ENCODE assay signal across 8 cellular contexts in the genomic region with DNA sequence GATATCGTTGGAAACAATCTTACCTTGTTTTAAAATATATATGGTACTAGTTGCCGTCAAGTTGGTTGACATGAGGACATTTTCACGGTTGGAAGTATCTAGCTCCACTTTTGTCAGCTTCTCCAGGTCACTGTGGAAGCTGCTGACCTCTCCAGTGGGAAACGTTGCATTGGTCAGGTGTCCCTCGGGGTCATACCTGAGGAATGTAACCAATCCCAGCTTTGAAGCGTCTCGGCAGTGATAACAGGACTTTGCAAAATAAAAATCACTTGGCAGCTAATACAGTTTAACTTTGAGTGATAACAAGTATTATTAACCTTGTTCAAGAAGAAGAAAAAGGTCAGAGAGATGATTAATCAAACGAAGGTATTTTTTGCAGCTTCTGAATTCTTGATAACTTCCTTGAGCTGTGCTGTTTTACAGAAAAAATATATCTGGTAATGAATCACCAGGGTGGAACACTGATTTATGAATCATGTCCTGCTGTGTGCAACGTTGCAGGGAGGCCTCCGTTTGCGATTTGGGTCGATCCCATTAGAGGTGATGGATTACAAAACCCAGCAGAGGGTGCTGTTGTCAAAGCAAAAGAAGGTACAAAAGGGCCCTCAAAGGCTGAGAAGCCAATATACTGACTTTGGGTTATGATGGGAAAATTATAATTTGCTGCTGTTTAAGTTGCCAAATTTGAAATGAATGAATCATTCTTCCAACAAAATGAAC.
DNase-seq lines count a peak whose midpoint lies in the region; ATAC-seq and TF ChIP-seq lines count a peak whose summit lies in the region.

No MANE protein-coding gene starts in this region.

- no peak overlapping the region for H3K4me2 ChIP-seq in neural progenitor cell

- no peaks in the 10 kb centered on the region for H3K4me1 ChIP-seq in neural progenitor cell

- H3K36me3 ChIP-seq in neural progenitor cell, result no peaks in the 10 kb centered on the region

- peaks cover 3% of the 10 kb centered on the region for H3K4me1 Mint-ChIP-seq in neural progenitor cell

- no peak overlapping the region for H3K4me3 ChIP-seq in neural progenitor cell

- H3K9me3 Mint-ChIP-seq in neural progenitor cell, result peaks cover 5% of the 10 kb centered on the region

- no peak overlapping the region for H3K9ac ChIP-seq in neural progenitor cell

- no peaks in the 10 kb centered on the region for H4K20me1 ChIP-seq in neural progenitor cell (ENCODE audit: low read depth)

- H3K27ac ChIP-seq in neural progenitor cell (no peak overlapping the region), substantia nigra (ENCODE audit: low read depth, low read length, poor library complexity, severe bottlenecking) (no peak overlapping the region)

- H3F3A ChIP-seq in neural progenitor cell (ENCODE audit: low read depth), result no peaks in the 10 kb centered on the region

- no peaks in the 10 kb centered on the region for H3K27me3 ChIP-seq in neural progenitor cell

- no peaks in the 10 kb centered on the region for H3K9me3 ChIP-seq in neural progenitor cell (ENCODE audit: low read depth)

- H3K4me3 Mint-ChIP-seq in neural progenitor cell, result no peak overlapping the region

- H3K79me2 ChIP-seq in neural progenitor cell (ENCODE audit: low read depth), result no peaks in the 10 kb centered on the region

- peak; percentile 64 for TF ChIP-seq CTCF in neural progenitor cell (IDR thresholded peaks at IDR 0.05)

- H3K36me3 Mint-ChIP-seq in neural progenitor cell, result no peaks in the 10 kb centered on the region

- ATAC-seq in GM18873 (IDR thresholded peaks at IDR 0.05; ENCODE audit: low FRiP score, unreplicated experiment), result peak; percentile 82
- peak; percentile 94 for ATAC-seq in HG03442 (IDR thresholded peaks at IDR 0.05; ENCODE audit: unreplicated experiment)
- peak; percentile 97 for ATAC-seq in esophagus mucosa

- H3K27me3 Mint-ChIP-seq in neural progenitor cell (ENCODE audit: insufficient read depth, low read depth), result no peaks in the 10 kb centered on the region

- no peak overlapping the region for H2AFZ ChIP-seq in neural progenitor cell (replicated peaks)

- no peak overlapping the region for H3K27ac Mint-ChIP-seq in neural progenitor cell

- peak; percentile 63 for DNase-seq in Ammon's horn (ENCODE audit: low spot score)
- peak; percentile 44 to 71 for DNase-seq in NOMO-1 (lab: John Stamatoyannopoulos, UW; ENCODE audit: unreplicated experiment in 2 of 2)
- peak; percentile 60 for DNase-seq in activated CD8-positive, alpha-beta memory T cell treated with anti-CD3 and anti-CD28 coated beads, Interleukin-2, amount 50 U/mL, for 4 hours
- DNase-seq in neural progenitor cell (ENCODE audit: low spot score), result peak; percentile 60
- DNase-seq in substantia nigra (lab: John Stamatoyannopoulos, UW), result peak in 27 of 49 donors; percentile 0 to 47 (median 7)

Comparison
In these comparisons a context has a peak if more than half of its experiments do, and no peak if none do; other contexts are left out.
1. DNase-seq: peak in every context shown above with its lines; median percentile 63 in Ammon's horn; 60 in activated CD8-positive, alpha-beta memory T cell treated with anti-CD3 and anti-CD28 coated beads, Interleukin-2, amount 50 U/mL, for 4 hours; 60 in neural progenitor cell; 58 in NOMO-1; 7 in substantia nigra.